9 cellular contexts compared by ENCODE assay signal in genomic region chr6:33414592-33415271, GRCh38. TPM values are rescaled to one million over a fixed set of nuclear protein-coding genes. Genes with fewer than 3 reads are reported as not detected.
DNase-seq lines count a peak whose midpoint lies in the region; ATAC-seq, FAIRE-seq and TF ChIP-seq lines count a peak whose summit lies in the region.
"Had no signal": no experiment of that assay in that cellular context is flagged by ENCODE, and none has a peak within 500 bp of the region (broad histone marks: within the 10 kb centered on the region; RNA-seq: fewer than 3 reads in every experiment).

No MANE protein-coding gene starts in this region.

- no peak for TF ChIP-seq POLR2A in A549 (IDR thresholded peaks at IDR 0.05; ENCODE audit: low read length)

- no peak for TF ChIP-seq EP300 in A549 (IDR thresholded peaks at IDR 0.05)

- WGBS in A549 (ENCODE audit: missing lambda C conversion rate): 81% methylated on average over 11 of the region's 12 CpGs

- H3K36me3 ChIP-seq in GM06990 (ENCODE audit: control insufficient read depth, insufficient read depth, low read length) (peaks cover 12% of the 10 kb centered on the region), RWPE2 (ENCODE audit: low read depth) (peaks cover 34% of the 10 kb centered on the region)

- DNase-seq in A549 (ENCODE audit: low read depth in 1 of 2, low spot score in 1 of 2): no peak
- DNase-seq in GM06990 (ENCODE audit: extremely low read depth, insufficient read length): no peak
- DNase-seq in RWPE2 (ENCODE audit: low spot score): no peak
- no peak for DNase-seq in fibroblast of the aortic adventitia (ENCODE audit: low read depth)
- no peak for DNase-seq in Right ventricle myocardium superior
- DNase-seq: stimulated activated CD4-positive, alpha-beta T cell treated with anti-CD3 and anti-CD28 coated beads, Interleukin-4, amount 100 ng/mL, for 24 hours had no signal

- no peaks in the 10 kb centered on the region for H3K27me3 ChIP-seq in GM06990 (replicated peaks; ENCODE audit: control insufficient read depth, insufficient read depth, low read length)
- no peaks in the 10 kb centered on the region for H3K27me3 ChIP-seq in RWPE2 (ENCODE audit: insufficient read depth, poor library complexity, severe bottlenecking)

- POLR2A ChIA-PET in A549 (lab: Yijun Ruan, JAX): no interaction called here

- H3K4me3 ChIP-seq in A549 (no peak overlapping the region), GM06990 (replicated peaks; ENCODE audit: low read depth, low read length) (no peak overlapping the region), RWPE2 (ENCODE audit: severe bottlenecking) (no peak overlapping the region), fibroblast of the aortic adventitia (ENCODE audit: low read depth, low read length) (no peak overlapping the region)

- ATAC-seq in A549: no peak
- ATAC-seq in RWPE2 (ENCODE audit: low read depth): no peak
- no peak for ATAC-seq in HG03460 (IDR thresholded peaks at IDR 0.05; ENCODE audit: unreplicated experiment)
- no peak for ATAC-seq in HG03108 (IDR thresholded peaks at IDR 0.05; ENCODE audit: unreplicated experiment)
- ATAC-seq in Right ventricle myocardium superior (ENCODE audit: poor library complexity): no peak
- no peak for ATAC-seq in GM18870 (IDR thresholded peaks at IDR 0.05; ENCODE audit: unreplicated experiment)

- H3K27ac ChIP-seq in A549 (peak overlapping the region in 1 of 2 experiments; percentile 26; a peak in 1 of 6 replicates), RWPE2 (ENCODE audit: poor library complexity, severe bottlenecking) (no peak overlapping the region)

- peak; percentile 21; the same call in 1 of the 3 replicates for TF ChIP-seq CTCF in A549 (IDR thresholded peaks at IDR 0.05)
- TF ChIP-seq CTCF in GM06990 (IDR thresholded peaks at IDR 0.05; ENCODE audit: insufficient read depth, low read length, poor library complexity, severe bottlenecking): peak; percentile 54
- peak; percentile 18 for TF ChIP-seq CTCF in RWPE2 (IDR thresholded peaks at IDR 0.05; ENCODE audit: poor library complexity, severe bottlenecking)
- TF ChIP-seq CTCF in fibroblast of the aortic adventitia (IDR thresholded peaks at IDR 0.05; ENCODE audit: insufficient read depth, low read length): peak; percentile 53

- CTCF ChIA-PET in A549 (lab: Yijun Ruan, JAX): interaction anchor here (1.7 kb wide), 1 partner anchor 10 kb away, joined by 6 read pairs; no protein-coding TSS in a partner anchor

- H3K9me3 ChIP-seq in A549 (no peaks in the 10 kb centered on the region), RWPE2 (ENCODE audit: severe bottlenecking) (no peaks in the 10 kb centered on the region)

- FAIRE-seq in A549 (lab: Jason Lieb, UNC): no peak

- H3K4me2 ChIP-seq in A549: no peak overlapping the region

- TF ChIP-seq RAD21 in A549 (conservative IDR thresholded peaks at IDR 0.05 in 1 of 2, IDR thresholded peaks at IDR 0.05 in 1 of 2): no peak

- intact Hi-C loops in Right ventricle myocardium superior (cut with DNase I): loop anchor here (10.0 kb wide), 1 partner anchor 120 kb away; the partner anchor contains the start of gene RGL2

- H3K4me1 ChIP-seq in A549 (peaks cover 39% of the 10 kb centered on the region), RWPE2 (ENCODE audit: insufficient read depth, poor library complexity, severe bottlenecking) (peaks cover 14% of the 10 kb centered on the region)

TF ChIP-seq in A549, 52 proteins besides CTCF, POLR2A, EP300 and RAD21:
- TF ChIP-seq FOXS1 (CRISPR knock-in tag; IDR thresholded peaks at IDR 0.05) (no peak), HMGXB4 (CRISPR knock-in tag; IDR thresholded peaks at IDR 0.05; ENCODE audit: borderline replicate concordance) (no peak)

RNA-seq across cellular contexts. Expression of gene CUTA, which starts 3.2 kb away (rescaled TPM):
- polyA plus RNA-seq in A549 (2011; rRNA removed) (98.9 and 106 TPM in 2 replicates), A549 (2017; fragmentation: RNase III; extraction: RNeasy Plus Mini Kit Qiagen cat#74134 plus additional on column Dnase treatment) (171 to 175 TPM (median 172 TPM) in 3 replicates)
- polyA plus RNA-seq in A549 (2012; cell fraction: cytosol; rRNA removed): 203 and 209 TPM in 2 replicates
- 194 and 236 TPM in 2 replicates for polyA plus RNA-seq in A549 (2012; cell fraction: nucleus; rRNA removed)
- polyA minus RNA-seq in A549 (2011; rRNA and poly(A)+ RNA removed): 52.4 and 69.0 TPM in 2 replicates
- total RNA-seq in fibroblast of the aortic adventitia (ENCODE audit: low replicate concordance) (106 and 522 TPM in 2 replicates), Right ventricle myocardium superior (102 TPM)

RNA-seq across cellular contexts. Expression of gene PHF1, which starts 3.9 kb away (rescaled TPM):
- polyA plus RNA-seq in A549 (2011; rRNA removed) (14.0 and 21.2 TPM in 2 replicates), A549 (2017; fragmentation: RNase III; extraction: RNeasy Plus Mini Kit Qiagen cat#74134 plus additional on column Dnase treatment) (16.6 to 21.6 TPM (median 21.4 TPM) in 3 replicates)
- 16.8 and 18.5 TPM in 2 replicates for polyA plus RNA-seq in A549 (2012; cell fraction: cytosol; rRNA removed)
- polyA plus RNA-seq in A549 (2012; cell fraction: nucleus; rRNA removed): 69.5 and 80.6 TPM in 2 replicates
- polyA minus RNA-seq in A549 (2011; rRNA and poly(A)+ RNA removed): 10.6 and 13.2 TPM in 2 replicates
- total RNA-seq in fibroblast of the aortic adventitia (ENCODE audit: low replicate concordance) (18.9 and 20.9 TPM in 2 replicates), Right ventricle myocardium superior (50.6 TPM)

RNA-seq across cellular contexts. Expression of gene SYNGAP1, which starts 5.1 kb away (rescaled TPM):
- polyA plus RNA-seq in A549 (2011; rRNA removed): 2.2 and 3.6 TPM in 2 replicates
- polyA plus RNA-seq in A549 (2012; cell fraction: cytosol; rRNA removed): 3.3 and 4.1 TPM in 2 replicates
- polyA plus RNA-seq in A549 (2012; cell fraction: nucleus; rRNA removed): 15.8 and 16.4 TPM in 2 replicates
- polyA plus RNA-seq in A549 (2017; fragmentation: RNase III; extraction: RNeasy Plus Mini Kit Qiagen cat#74134 plus additional on column Dnase treatment): 6.9 to 10.8 TPM (median 9.2 TPM) in 3 replicates
- polyA minus RNA-seq in A549 (2011; rRNA and poly(A)+ RNA removed): 1.5 and 2.3 TPM in 2 replicates
- 3.3 and 7.6 TPM in 2 replicates for total RNA-seq in fibroblast of the aortic adventitia (ENCODE audit: low replicate concordance)
- 4.8 TPM for total RNA-seq in Right ventricle myocardium superior

RNA-seq across cellular contexts. Expression of gene KIFC1, which starts 23.1 kb away (rescaled TPM):
- polyA plus RNA-seq in A549 (2011; rRNA removed) (23.0 and 23.9 TPM in 2 replicates), A549 (2017; fragmentation: RNase III; extraction: RNeasy Plus Mini Kit Qiagen cat#74134 plus additional on column Dnase treatment) (29.1 to 33.7 TPM (median 30.5 TPM) in 3 replicates)
- 46.2 and 51.0 TPM in 2 replicates for polyA plus RNA-seq in A549 (2012; cell fraction: cytosol; rRNA removed)
- polyA plus RNA-seq in A549 (2012; cell fraction: nucleus; rRNA removed): 75.5 and 83.0 TPM in 2 replicates
- polyA minus RNA-seq in A549 (2011; rRNA and poly(A)+ RNA removed): 33.4 TPM in 2 replicates
- total RNA-seq in fibroblast of the aortic adventitia (ENCODE audit: low replicate concordance) (49.3 TPM in 1 of 2 replicates, not detected in the other), Right ventricle myocardium superior (0.97 TPM)

RNA-seq across cellular contexts. Expression of gene ZBTB9, which starts 39.6 kb away (rescaled TPM):
- polyA plus RNA-seq in A549 (2011; rRNA removed) (6.9 and 9.5 TPM in 2 replicates), A549 (2017; fragmentation: RNase III; extraction: RNeasy Plus Mini Kit Qiagen cat#74134 plus additional on column Dnase treatment) (9.1 to 9.9 TPM (median 9.5 TPM) in 3 replicates)
- polyA plus RNA-seq in A549 (2012; cell fraction: cytosol; rRNA removed): 3.2 and 4.1 TPM in 2 replicates
- 7.9 and 9.2 TPM in 2 replicates for polyA plus RNA-seq in A549 (2012; cell fraction: nucleus; rRNA removed)
- 13.9 and 18.0 TPM in 2 replicates for polyA minus RNA-seq in A549 (2011; rRNA and poly(A)+ RNA removed)
- total RNA-seq in fibroblast of the aortic adventitia (ENCODE audit: low replicate concordance) (3.8 and 5.5 TPM in 2 replicates), Right ventricle myocardium superior (4.3 TPM)
